ENCODE assay signal across 12 cellular contexts in the genomic region with DNA sequence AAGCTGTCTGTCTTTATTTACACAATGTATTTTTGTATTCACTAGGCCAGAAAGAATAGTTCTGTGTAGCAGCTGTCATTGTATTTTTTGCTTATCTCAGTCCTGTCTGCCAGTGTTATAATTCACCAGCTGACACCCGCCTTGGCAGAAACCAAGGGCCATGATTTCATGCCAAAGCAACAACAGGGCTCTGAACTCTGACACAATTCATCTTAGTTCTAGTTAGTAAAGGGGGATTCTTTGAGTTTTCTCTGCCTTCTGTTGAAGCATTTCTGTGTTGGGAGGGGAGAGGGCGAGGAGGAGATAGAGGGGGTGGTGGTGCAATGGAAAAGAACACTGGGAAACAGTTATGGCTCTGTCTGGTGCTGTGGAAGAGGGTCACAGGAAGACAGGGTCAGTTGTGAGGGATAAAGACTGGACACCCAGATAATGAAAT.
DNase-seq lines count a peak whose midpoint lies in the region; ATAC-seq and TF ChIP-seq lines count a peak whose summit lies in the region.
"Had no signal": no experiment of that assay in that cellular context is flagged by ENCODE, and none has a peak within 500 bp of the region (broad histone marks: within the 10 kb centered on the region; RNA-seq: fewer than 3 reads in every experiment).

No MANE protein-coding gene starts in this region.

- ATAC-seq in HG02642 (IDR thresholded peaks at IDR 0.05; ENCODE audit: poor library complexity, unreplicated experiment) = no peak
- no peak for ATAC-seq in HG02571 (IDR thresholded peaks at IDR 0.05; ENCODE audit: unreplicated experiment)

- DNase-seq in DMS53 treated with DMSO at 0.1 percent for 48 hours (lab: John Stamatoyannopoulos, UW; ENCODE audit: unreplicated experiment) (peak; percentile 26), NCI-H2196 treated with DMSO at 0.1 percent for 48 hours (lab: John Stamatoyannopoulos, UW; ENCODE audit: unreplicated experiment) (peak; percentile 35), fibroblast of pulmonary artery (ENCODE audit: low read depth) (peak; percentile 52), nucleus accumbens (lab: John Stamatoyannopoulos, UW) (peak in 52 of 56 donors; percentile 6 to 88 (median 69)), ACHN (no peak), erythroblast (lab: John Stamatoyannopoulos, UW) (no peak)
- DNase-seq: activated CD8-positive, alpha-beta memory T cell treated with anti-CD3 and anti-CD28 coated beads for 24 hours; cortex of kidney; lower lobe of right lung had no signal

- in situ Hi-C loops in ACHN (cut with HindIII; ENCODE audit: low pct_ligation_motif_present, low pct_unique_long_range_greater_than_20kb, low sequenced_read_pairs) = no loop called here

- no peak for TF ChIP-seq POLR2A in erythroblast (IDR thresholded peaks at IDR 0.05; ENCODE audit: low read length)

- no peak for TF ChIP-seq CTCF in fibroblast of pulmonary artery (IDR thresholded peaks at IDR 0.05; ENCODE audit: low read length, missing control alignments)

- no peak overlapping the region for H3K4me3 ChIP-seq in fibroblast of pulmonary artery (replicated peaks; ENCODE audit: low read depth, low read length)
- H3K4me3 ChIP-seq: lower lobe of right lung, SJSA1 had no signal

Comparison
In these comparisons a context has a peak if more than half of its experiments do, and no peak if none do; other contexts are left out.
1. DNase-seq: peak in DMS53 treated with DMSO at 0.1 percent for 48 hours (single experiment), NCI-H2196 treated with DMSO at 0.1 percent for 48 hours (single experiment), fibroblast of pulmonary artery (single experiment) and nucleus accumbens (52 of 56); none in ACHN (single experiment) and erythroblast (0 of 2).